In the genomic region with DNA sequence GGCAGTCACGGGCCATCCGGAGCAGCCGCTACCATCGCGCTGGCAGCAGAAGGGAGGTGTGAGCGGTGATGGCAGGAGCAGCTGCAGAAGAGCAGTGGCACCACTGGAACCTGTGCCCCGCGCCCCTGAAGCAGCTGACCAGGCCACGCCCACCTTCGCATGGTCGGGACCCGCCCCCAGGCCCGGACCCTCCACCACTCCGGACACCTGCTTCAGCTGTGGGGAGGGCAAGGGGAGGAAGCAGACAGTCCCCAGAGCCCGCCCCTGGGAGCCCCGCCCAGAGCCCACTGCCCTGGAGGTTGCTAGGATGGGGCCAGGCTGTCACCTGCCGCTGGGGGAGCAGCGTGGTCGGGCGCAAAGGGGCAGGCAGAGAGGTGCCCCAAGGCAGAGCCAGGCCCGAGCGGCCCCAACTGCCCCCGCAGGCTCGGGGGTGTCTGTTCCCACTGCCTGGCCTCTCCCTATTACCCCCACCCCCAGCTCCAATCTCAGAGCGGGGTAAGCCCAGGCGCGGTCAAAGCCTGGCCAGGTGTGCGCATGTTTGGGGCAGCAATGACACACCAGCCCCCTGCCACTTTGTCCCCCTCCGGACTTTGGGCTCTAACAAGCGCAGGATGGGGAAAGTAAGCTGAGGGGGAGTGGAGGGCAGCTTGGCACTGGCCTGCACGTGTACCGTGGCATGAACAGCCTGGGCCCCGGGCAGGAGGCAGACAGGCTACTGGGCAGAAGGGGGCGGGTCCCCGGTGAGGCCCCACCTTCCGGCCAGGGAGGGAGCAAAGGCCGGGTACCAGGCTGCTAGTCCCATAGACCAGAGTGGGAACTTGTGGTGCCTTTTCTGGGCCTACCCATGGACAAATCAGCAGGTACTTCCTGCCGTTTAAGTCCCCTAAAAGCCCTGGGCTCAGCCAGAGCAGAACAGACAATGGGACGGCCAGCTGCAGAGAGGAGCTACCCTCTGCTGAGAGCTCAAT, we compare ENCODE assay signal across 12 cellular contexts. TPM values are rescaled to one million over a fixed set of nuclear protein-coding genes. Genes with fewer than 3 reads are reported as not detected.
A peak's percentile ranks its signal among the peaks of the same experiment; 100 is the strongest.
DNase-seq lines count a peak whose midpoint lies in the region; ATAC-seq, FAIRE-seq and TF ChIP-seq lines count a peak whose summit lies in the region.
"Had no signal": no experiment of that assay in that cellular context is flagged by ENCODE, and none has a peak within 500 bp of the region (broad histone marks: within the 10 kb centered on the region; RNA-seq: fewer than 3 reads in every experiment).

No MANE protein-coding gene starts in this region.

- H3K9me3 ChIP-seq in SK-N-SH (peaks cover under 1% of the 10 kb centered on the region; the same call in 1 of the 2 replicates), neuronal stem cell (replicated peaks in 1 of 2; ENCODE audit: control insufficient read depth in 2 of 2, insufficient read depth in 1 of 2, low read depth in 1 of 2, low read length in 2 of 2) (peaks cover 0 to 7% of the 10 kb centered on the region in 2 donors), SJCRH30 (replicated peaks) (no peaks in the 10 kb centered on the region)
- H3K9me3 ChIP-seq: upper lobe of left lung had no signal

- H4K8ac ChIP-seq in neuronal stem cell (ENCODE audit: low read depth, low read length), result no peak overlapping the region

- H3K36me3 ChIP-seq in SK-N-SH (replicated peaks in 1 of 2; ENCODE audit: control insufficient read depth in 1 of 2, insufficient read depth in 2 of 2, low read length in 1 of 2), result peaks cover 11 to 26% of the 10 kb centered on the region in 2 experiments
- H3K36me3 ChIP-seq in neuronal stem cell (replicated peaks in 1 of 2; ENCODE audit: control insufficient read depth in 2 of 2, insufficient read depth in 2 of 2, low read length in 2 of 2), result peaks cover 7 to 66% of the 10 kb centered on the region in 2 donors
- H3K36me3 ChIP-seq in SJCRH30, result peaks cover 20% of the 10 kb centered on the region

- no peaks in the 10 kb centered on the region for H4K20me1 ChIP-seq in SK-N-SH (ENCODE audit: insufficient read depth)

- H3K79me2 ChIP-seq in SK-N-SH (ENCODE audit: insufficient read depth), result no peaks in the 10 kb centered on the region

- H2BK15ac ChIP-seq in neuronal stem cell (ENCODE audit: low read length), result no peak overlapping the region

- peak overlapping the region; percentile 26 for H2BK5ac ChIP-seq in neuronal stem cell (ENCODE audit: low read length)

- peak; percentile 10 for DNase-seq in AG20443 (ENCODE audit: low spot score)
- peak; percentile 27 for DNase-seq in SK-N-SH
- peak; percentile 23 for DNase-seq in neuronal stem cell (ENCODE audit: low spot score)
- no peak for DNase-seq in H54 (ENCODE audit: insufficient read length, low spot score)
- no peak for DNase-seq in SJCRH30
- DNase-seq: activated effector memory CD4-positive, alpha-beta T cell treated with Interleukin-2 at 50 U/mL for 16 hours; NCI-H2171; OCI-M1 had no signal

- H3K27me3 ChIP-seq in SK-N-SH (ENCODE audit: insufficient read depth) (no peaks in the 10 kb centered on the region), neuronal stem cell (ENCODE audit: control insufficient read depth in 3 of 3, insufficient read depth in 3 of 3, low read depth in 1 of 3, low read length in 3 of 3) (no peaks in the 10 kb centered on the region), SJCRH30 (no peaks in the 10 kb centered on the region)
- H3K27me3 ChIP-seq: upper lobe of left lung had no signal

- H3K14ac ChIP-seq in neuronal stem cell (ENCODE audit: low read length), result peak overlapping the region; percentile 31

- TF ChIP-seq POLR2A in H54 (IDR thresholded peaks at IDR 0.05; ENCODE audit: low read depth, low read length), result no peak

- ATAC-seq in GM21515 (IDR thresholded peaks at IDR 0.05; ENCODE audit: unreplicated experiment), result no peak
- ATAC-seq in GM19035 (IDR thresholded peaks at IDR 0.05; ENCODE audit: unreplicated experiment), result no peak

- H3K4me1 ChIP-seq in SK-N-SH (ENCODE audit: control insufficient read depth in 1 of 2, insufficient read depth in 2 of 2, low read depth in 1 of 2, low read length in 1 of 2) (no peaks in the 10 kb centered on the region), neuronal stem cell (ENCODE audit: control insufficient read depth in 2 of 2, insufficient read depth in 1 of 2, low read depth in 1 of 2, low read length in 2 of 2) (peaks cover 0 to 8% of the 10 kb centered on the region in 2 donors), SJCRH30 (no peaks in the 10 kb centered on the region)
- H3K4me1 ChIP-seq: upper lobe of left lung had no signal

- POLR2A ChIA-PET in SK-N-SH (lab: Yijun Ruan, JAX), result no interaction called here

- H3K4me2 ChIP-seq in SK-N-SH (no peak overlapping the region), neuronal stem cell (ENCODE audit: insufficient read depth, low read length, poor library complexity, severe bottlenecking) (peak overlapping the region; percentile 66)

- TF ChIP-seq EP300 in SK-N-SH (IDR thresholded peaks at IDR 0.05; ENCODE audit: borderline replicate concordance in 1 of 2, low read depth in 1 of 2, low read length in 1 of 2), result no peak

- H3K79me1 ChIP-seq in neuronal stem cell (ENCODE audit: low read depth, low read length), result no peaks in the 10 kb centered on the region

- H4K91ac ChIP-seq in neuronal stem cell (ENCODE audit: low read depth, low read length, poor library complexity), result no peak overlapping the region

- TF ChIP-seq CTCF in SK-N-SH (IDR thresholded peaks at IDR 0.05), result no peak

- CTCF ChIA-PET in SK-N-SH (lab: Yijun Ruan, JAX), result interaction anchor here (1.0 to 2.0 kb wide), 2 partner anchors 8 to 13 kb away, joined by 3 to 5 read pairs; a partner anchor contains a TSS

- H3K4me3 ChIP-seq in SK-N-SH (ENCODE audit: low read depth in 2 of 2, low read length in 1 of 2) (no peak overlapping the region), iPS-11a (ENCODE audit: low read depth, low read length) (peak overlapping the region; percentile 35), neuronal stem cell (ENCODE audit: low read length in 2 of 2) (peak overlapping the region in 1 of 2 donors; percentile 61), SJCRH30 (no peak overlapping the region)
- H3K4me3 ChIP-seq: upper lobe of left lung had no signal

- no peak overlapping the region for H2AFZ ChIP-seq in SK-N-SH (ENCODE audit: low read depth)
- H2AFZ ChIP-seq in neuronal stem cell (ENCODE audit: low read length), result no peak overlapping the region

- 90% methylated on average over 22 of the region's 39 CpGs for WGBS in SK-N-SH (ENCODE audit: low lambda C conversion rate)
- WGBS in neuronal stem cell (ENCODE audit: extremely low coverage in 2 of 2, insufficient read length in 2 of 2, insufficient replicate concordance in 1 of 2), 2 donors, result no CpG with 5 or more reads among the region's 39 CpGs

- no peaks in the 10 kb centered on the region for H3K9me2 ChIP-seq in SK-N-SH

- no peak for FAIRE-seq in H54 (lab: Jason Lieb, UNC)

- H2AK5ac ChIP-seq in neuronal stem cell (ENCODE audit: low read depth, low read length), result no peak overlapping the region

- peaks cover 12% of the 10 kb centered on the region for H3F3A ChIP-seq in SK-N-SH (replicated peaks; ENCODE audit: insufficient read depth)

- H3K27ac ChIP-seq in SK-N-SH (ENCODE audit: low read depth in 2 of 2, low read length in 1 of 2) (no peak overlapping the region), neuronal stem cell (replicated peaks; ENCODE audit: low read length) (no peak overlapping the region), SJCRH30 (no peak overlapping the region)
- H3K27ac ChIP-seq: upper lobe of left lung had no signal

- H2BK120ac ChIP-seq in neuronal stem cell (ENCODE audit: low read depth, low read length), result peak overlapping the region; percentile 31

- H3K9ac ChIP-seq in SK-N-SH (no peak overlapping the region), neuronal stem cell (ENCODE audit: low read depth, low read length, poor library complexity) (peak overlapping the region; percentile 80)

- no peak overlapping the region for H3K4ac ChIP-seq in neuronal stem cell (ENCODE audit: low read length)

- no peak overlapping the region for H2BK12ac ChIP-seq in neuronal stem cell (ENCODE audit: low read length)

- peak overlapping the region; percentile 64 for H3K18ac ChIP-seq in neuronal stem cell (ENCODE audit: low read length)

- no peak overlapping the region for H3K23ac ChIP-seq in neuronal stem cell (ENCODE audit: low read depth, low read length, poor library complexity)

- no peak for TF ChIP-seq RAD21 in SK-N-SH (IDR thresholded peaks at IDR 0.05; ENCODE audit: low read length)

TF ChIP-seq in SK-N-SH, 30 proteins besides CTCF, POLR2A, EP300 and RAD21 (continues in another document):
- TF ChIP-seq RXRA (IDR thresholded peaks at IDR 0.05; ENCODE audit: borderline replicate concordance, low read depth) (no peak), FOSL2 (IDR thresholded peaks at IDR 0.05; ENCODE audit: borderline replicate concordance, low read depth) (no peak), GATA2 (CRISPR knock-in tag; IDR thresholded peaks at IDR 0.05) (no peak)

RNA-seq across cellular contexts. Expression of a gene that starts 8.7 kb away (rescaled TPM):
- polyA plus RNA-seq in SK-N-SH (2012; rRNA removed), result 191 and 198 TPM in 2 replicates
- 226 and 248 TPM in 2 replicates for polyA plus RNA-seq in SK-N-SH (2012; cell fraction: cytosol; rRNA removed)
- polyA plus RNA-seq in SK-N-SH (2012; cell fraction: nucleus; rRNA removed), result 34.2 and 53.4 TPM in 2 replicates
- 126 TPM for polyA plus RNA-seq in neuronal stem cell (2013, experiment 1 of 2)
- polyA plus RNA-seq in neuronal stem cell (2013, experiment 2 of 2), result 134 TPM
- 88.6 and 96.6 TPM in 2 replicates for total RNA-seq in SJCRH30 (2014; rRNA removed; shearing (Covaris generic))

RNA-seq across cellular contexts. Expression of a gene that starts 9.0 kb away (rescaled TPM):
- 102 and 135 TPM in 2 replicates for polyA plus RNA-seq in SK-N-SH (2012; rRNA removed)
- 117 and 120 TPM in 2 replicates for polyA plus RNA-seq in SK-N-SH (2012; cell fraction: cytosol; rRNA removed)
- 140 and 196 TPM in 2 replicates for polyA plus RNA-seq in SK-N-SH (2012; cell fraction: nucleus; rRNA removed)
- polyA plus RNA-seq in neuronal stem cell (2013, experiment 1 of 2), result 58.9 TPM
- polyA plus RNA-seq in neuronal stem cell (2013, experiment 2 of 2), result 57.8 TPM
- total RNA-seq in SJCRH30 (2014; rRNA removed; shearing (Covaris generic)), result 39.7 and 43.9 TPM in 2 replicates

RNA-seq across cellular contexts. Expression of a gene that starts 28.8 kb away (rescaled TPM):
- 55.0 and 77.0 TPM in 2 replicates for polyA plus RNA-seq in SK-N-SH (2012; rRNA removed)
- 58.5 and 71.5 TPM in 2 replicates for polyA plus RNA-seq in SK-N-SH (2012; cell fraction: cytosol; rRNA removed)
- polyA plus RNA-seq in SK-N-SH (2012; cell fraction: nucleus; rRNA removed), result 107 and 224 TPM in 2 replicates
- polyA plus RNA-seq in neuronal stem cell (2013, experiment 1 of 2), result 157 TPM
- polyA plus RNA-seq in neuronal stem cell (2013, experiment 2 of 2), result 165 TPM
- 141 and 171 TPM in 2 replicates for total RNA-seq in SJCRH30 (2014; rRNA removed; shearing (Covaris generic))

RNA-seq across cellular contexts. Expression of a gene that starts 28.9 kb away (rescaled TPM):
- 14.0 and 14.3 TPM in 2 replicates for polyA plus RNA-seq in SK-N-SH (2012; rRNA removed)
- polyA plus RNA-seq in SK-N-SH (2012; cell fraction: cytosol; rRNA removed), result 13.5 and 14.0 TPM in 2 replicates
- 14.1 and 19.1 TPM in 2 replicates for polyA plus RNA-seq in SK-N-SH (2012; cell fraction: nucleus; rRNA removed)
- 39.5 TPM for polyA plus RNA-seq in neuronal stem cell (2013, experiment 1 of 2)
- 40.6 TPM for polyA plus RNA-seq in neuronal stem cell (2013, experiment 2 of 2)
- total RNA-seq in SJCRH30 (2014; rRNA removed; shearing (Covaris generic)), result 60.0 and 64.2 TPM in 2 replicates

RNA-seq across cellular contexts. Expression of a gene that starts 56.1 kb away (rescaled TPM):
- polyA plus RNA-seq in SK-N-SH (2012; rRNA removed), result 8.8 and 9.3 TPM in 2 replicates
- polyA plus RNA-seq in SK-N-SH (2012; cell fraction: cytosol; rRNA removed), result 8.5 and 10.0 TPM in 2 replicates
- 10.4 and 15.5 TPM in 2 replicates for polyA plus RNA-seq in SK-N-SH (2012; cell fraction: nucleus; rRNA removed)
- polyA plus RNA-seq in neuronal stem cell (2013, experiment 1 of 2), result 15.7 TPM
- 16.7 TPM for polyA plus RNA-seq in neuronal stem cell (2013, experiment 2 of 2)
- total RNA-seq in SJCRH30 (2014; rRNA removed; shearing (Covaris generic)), result 23.3 and 24.1 TPM in 2 replicates

Comparison
In these comparisons a context has a peak if more than half of its experiments do, and no peak if none do; other contexts are left out.
1. DNase-seq: peak in AG20443 (single experiment), SK-N-SH (single experiment) and neuronal stem cell (single experiment); none in H54 (single experiment) and SJCRH30 (0 of 2).